ENCODE assay signal across 8 cellular contexts in the genomic region with DNA sequence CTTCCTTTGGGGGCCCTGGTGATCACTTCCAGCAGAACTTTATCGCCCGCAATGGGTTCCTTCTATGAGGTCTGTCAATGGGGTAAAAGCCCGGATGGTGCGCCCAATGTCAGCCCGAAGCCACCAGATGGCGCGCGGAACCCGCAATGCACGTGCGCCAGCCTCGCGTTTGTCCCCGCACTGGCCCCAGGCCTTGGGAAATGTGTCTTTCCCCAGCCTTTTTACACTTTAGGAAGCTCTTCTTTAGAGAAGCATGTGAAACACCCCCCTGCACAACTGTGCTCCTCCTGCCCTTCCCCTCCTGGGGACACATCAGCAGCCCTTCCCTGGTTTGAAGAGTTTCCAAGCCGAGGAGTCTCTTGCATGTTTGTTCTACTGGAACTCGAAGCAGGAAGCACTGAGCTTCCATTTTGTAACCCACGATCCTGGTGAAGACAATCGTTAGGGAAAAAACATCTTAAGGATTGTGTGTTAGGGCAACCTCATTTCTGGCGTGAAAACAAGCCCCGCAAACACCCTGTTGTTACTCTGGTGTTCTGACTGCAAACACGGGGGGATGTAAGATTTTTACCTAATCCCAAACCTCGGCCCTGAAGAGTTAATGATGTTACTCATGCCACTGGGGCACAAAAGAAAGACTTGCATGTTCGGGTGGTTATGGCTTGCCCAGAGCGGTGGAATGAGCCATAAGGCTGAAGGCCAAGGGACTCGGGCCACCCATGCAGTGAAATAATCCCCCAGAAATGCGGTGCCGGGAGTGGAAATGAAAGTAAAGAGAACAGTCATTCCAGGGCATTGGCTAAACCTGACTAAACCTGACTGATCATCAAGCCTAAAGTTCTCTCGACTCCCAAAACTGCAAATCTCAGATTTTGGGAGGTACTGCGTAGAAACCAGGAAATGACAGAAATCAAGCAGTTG. TPM values are rescaled to one million over a fixed set of nuclear protein-coding genes. Genes with fewer than 3 reads are reported as not detected.
DNase-seq lines count a peak whose midpoint lies in the region; ATAC-seq and TF ChIP-seq lines count a peak whose summit lies in the region.

No MANE protein-coding gene starts in this region.

- H3K9me3 Mint-ChIP-seq in activated CD4-positive, alpha-beta memory T cell treated with anti-CD3 and anti-CD28 coated beads, Interleukin-2, amount 10 ng/mL, durations not matched to agents 7 days and 5 days = no peaks in the 10 kb centered on the region

- ATAC-seq in HG03432 (IDR thresholded peaks at IDR 0.05; ENCODE audit: unreplicated experiment) = peak; percentile 58

- no peaks in the 10 kb centered on the region for H3K36me3 Mint-ChIP-seq in activated CD4-positive, alpha-beta memory T cell treated with anti-CD3 and anti-CD28 coated beads, Interleukin-2, amount 10 ng/mL, durations not matched to agents 7 days and 5 days (ENCODE audit: low read depth)

- H3K27me3 ChIP-seq in dorsolateral prefrontal cortex = no peaks in the 10 kb centered on the region

- DNase-seq in NCI-H1417 (lab: John Stamatoyannopoulos, UW) (peak; percentile 78 to 90 (median 80)), NCI-H1417 treated with DMSO at 0.1 percent for 48 hours (lab: John Stamatoyannopoulos, UW) (no peak), NCI-H774 (lab: John Stamatoyannopoulos, UW) (peak; percentile 85), dorsolateral prefrontal cortex (peak; percentile 86 to 96 (median 92)), medulla oblongata (ENCODE audit: extremely low spot score) (peak; percentile 96)
- DNase-seq in activated CD4-positive, alpha-beta memory T cell treated with anti-CD3 and anti-CD28 coated beads, Interleukin-2, amount 10 ng/mL, durations not matched to agents 7 days and 5 days = peak; percentile 88
- DNase-seq in stimulated activated CD4-positive, alpha-beta T cell treated with anti-CD3 and anti-CD28 coated beads, TNF-alpha, amount 100 ng/mL, for 24 hours (ENCODE audit: low read depth in 3 of 3) = peak; percentile 73 to 84 (median 73)

- peaks cover 63% of the 10 kb centered on the region for H3K4me1 Mint-ChIP-seq in activated CD4-positive, alpha-beta memory T cell treated with anti-CD3 and anti-CD28 coated beads, Interleukin-2, amount 10 ng/mL, durations not matched to agents 7 days and 5 days

- H3K4me3 ChIP-seq in dorsolateral prefrontal cortex = peak overlapping the region in 56 of 59 donors; percentile 1 to 60 (median 36)

- peak overlapping the region; percentile 73 to 97 (median 90) for H3K27ac ChIP-seq in dorsolateral prefrontal cortex

- no peaks in the 10 kb centered on the region for H3K27me3 Mint-ChIP-seq in activated CD4-positive, alpha-beta memory T cell treated with anti-CD3 and anti-CD28 coated beads, Interleukin-2, amount 10 ng/mL, durations not matched to agents 7 days and 5 days

- CTCF ChIA-PET in activated CD4-positive, alpha-beta memory T cell treated with anti-CD3 and anti-CD28 coated beads, Interleukin-2, amount 10 ng/mL, durations not matched to agents 7 days and 5 days (lab: Charles Lee) = interaction anchor here (0.6 to 6.6 kb wide), 31 partner anchors 8 to 917 kb away, joined by 3 to 47 read pairs (median 4); a partner anchor contains a TSS

- TF ChIP-seq CTCF in dorsolateral prefrontal cortex (IDR thresholded peaks at IDR 0.05 in 54 of 56, conservative IDR thresholded peaks at IDR 0.05 in 2 of 56; ENCODE audit: low read depth in 1 of 56, partially characterized antibody in 56 of 56) = peak; percentile 88 to 99 (median 97)

- H3K27ac Mint-ChIP-seq in activated CD4-positive, alpha-beta memory T cell treated with anti-CD3 and anti-CD28 coated beads, Interleukin-2, amount 10 ng/mL, durations not matched to agents 7 days and 5 days = peak overlapping the region; percentile 66

- POLR2A ChIA-PET in activated CD4-positive, alpha-beta memory T cell treated with anti-CD3 and anti-CD28 coated beads, Interleukin-2, amount 10 ng/mL, durations not matched to agents 7 days and 5 days (lab: Charles Lee) = interaction anchor here (0.6 to 2.5 kb wide), 9 partner anchors 101 to 690 kb away, joined by 3 to 9 read pairs (median 4); a partner anchor contains a TSS

- peak overlapping the region; percentile 6 for H3K4me3 Mint-ChIP-seq in activated CD4-positive, alpha-beta memory T cell treated with anti-CD3 and anti-CD28 coated beads, Interleukin-2, amount 10 ng/mL, durations not matched to agents 7 days and 5 days

- intact Hi-C loops in dorsolateral prefrontal cortex (cut with DNase I) = loop anchor here (1.0 to 10.0 kb wide), 7 partner anchors 36 to 585 kb away; no protein-coding TSS in a partner anchor

RNA-seq across cellular contexts. Expression of a gene that starts 20.4 kb away (rescaled TPM):
- total RNA-seq in activated CD4-positive, alpha-beta memory T cell treated with anti-CD3 and anti-CD28 coated beads, Interleukin-2, amount 10 ng/mL, durations not matched to agents 7 days and 5 days = 10 to 100 TPM; 24.8 to 25.0 TPM
- 100 to 1,000 TPM in 34 of 120 experiments, 10 to 100 TPM in 86; 27.7 to 158 (median 75.1) TPM for total RNA-seq in dorsolateral prefrontal cortex
